16 cellular contexts compared by ENCODE assay signal in genomic region chr17:72187544-72187943, GRCh38.
DNase-seq lines count a peak whose midpoint lies in the region; FAIRE-seq and TF ChIP-seq lines count a peak whose summit lies in the region.
"Had no signal": no experiment of that assay in that cellular context is flagged by ENCODE, and none has a peak within 500 bp of the region (broad histone marks: within the 10 kb centered on the region; RNA-seq: fewer than 3 reads in every experiment).

No MANE protein-coding gene starts in this region.

- no peak overlapping the region for H3K4me3 ChIP-seq in adrenal gland
- no peak overlapping the region for H3K4me3 ChIP-seq in kidney (ENCODE audit: low read length in 2 of 2)
- no peak overlapping the region for H3K4me3 ChIP-seq in testis

- DNase-seq in NCI-H345 (lab: John Stamatoyannopoulos, UW) (peak; percentile 14), NCI-H345 treated with DMSO at 0.1 percent for 48 hours (lab: John Stamatoyannopoulos, UW; ENCODE audit: unreplicated experiment) (no peak), adrenal gland (peak in 5 of 7 donors; percentile 13 to 57 (median 27)), kidney (peak; percentile 78), testis (peak; percentile 43), SK-N-DZ (ENCODE audit: low spot score) (no peak), GM19240 (ENCODE audit: insufficient read length, low spot score) (no peak), RKO (ENCODE audit: low spot score) (no peak)
- DNase-seq: activated naive CD8-positive, alpha-beta T cell treated with anti-CD3 and anti-CD28 coated beads, Interleukin-2, amount 10 ng/mL, durations not matched to agents 7 days and 5 days; Calu3; erythroblast; H7; mammary epithelial cell; NCI-H187; stimulated activated CD4-positive, alpha-beta T cell treated with anti-CD3 and anti-CD28 coated beads, Interleukin-15, amount 100 ng/mL, for 24 hours had no signal

- no peak for TF ChIP-seq CTCF in adrenal gland (IDR thresholded peaks at IDR 0.05)
- TF ChIP-seq CTCF in kidney (IDR thresholded peaks at IDR 0.05; ENCODE audit: borderline replicate concordance, extremely low read depth, insufficient read depth), result no peak
- TF ChIP-seq CTCF in testis (IDR thresholded peaks at IDR 0.05), result no peak

- no peaks in the 10 kb centered on the region for H3K27me3 ChIP-seq in adrenal gland
- H3K27me3 ChIP-seq in testis, result no peaks in the 10 kb centered on the region

- H3K4me1 ChIP-seq in adrenal gland (replicated peaks in 1 of 2), result no peaks in the 10 kb centered on the region
- no peaks in the 10 kb centered on the region for H3K4me1 ChIP-seq in kidney (ENCODE audit: control insufficient read depth in 1 of 2, insufficient read depth in 1 of 2, low read depth in 1 of 2, low read length in 2 of 2)
- peaks cover 8% of the 10 kb centered on the region for H3K4me1 ChIP-seq in testis

- 48 to 67% (median 52%) methylated on average over 5 to 8 of the region's 8 CpGs for WGBS in adrenal gland, 4 donors
- WGBS in testis, 2 donors, result 32 to 44% methylated on average over 8 of the region's 8 CpGs

- H3K27ac ChIP-seq in adrenal gland, result no peak overlapping the region
- H3K27ac ChIP-seq in kidney (ENCODE audit: low read depth in 2 of 2, low read length in 2 of 2), result no peak overlapping the region
- H3K27ac ChIP-seq in testis, result no peak overlapping the region

- H3K9ac ChIP-seq in kidney (ENCODE audit: low read length in 2 of 2), result no peak overlapping the region

- no peaks in the 10 kb centered on the region for H3K36me3 ChIP-seq in adrenal gland (replicated peaks in 1 of 2)
- H3K36me3 ChIP-seq in kidney (ENCODE audit: control insufficient read depth in 1 of 2, insufficient read depth in 2 of 2, low read length in 2 of 2), result no peaks in the 10 kb centered on the region
- no peaks in the 10 kb centered on the region for H3K36me3 ChIP-seq in testis (ENCODE audit: low read depth, missing control alignments)

- FAIRE-seq in kidney (lab: Jason Lieb, UNC), result no peak
- FAIRE-seq: colon had no signal

- H3K9me3 ChIP-seq in adrenal gland (replicated peaks in 1 of 3) (no peaks in the 10 kb centered on the region), kidney (ENCODE audit: control insufficient read depth in 1 of 2, low read length in 2 of 2) (no peaks in the 10 kb centered on the region), testis (no peaks in the 10 kb centered on the region)

- no peak for TF ChIP-seq POLR2A in adrenal gland (IDR thresholded peaks at IDR 0.05)
- TF ChIP-seq POLR2A in testis (IDR thresholded peaks at IDR 0.05), result no peak

- intact Hi-C loops in adrenal gland (cut with DNase I) (no loop called here), kidney (cut with DNase I) (no loop called here), testis (cut with DNase I; ENCODE audit: low total_unique reads) (no loop called here)

Comparison
In these comparisons a context has a peak if more than half of its experiments do, and no peak if none do; other contexts are left out.
1. DNase-seq: peak in NCI-H345 (single experiment), adrenal gland (5 of 7), kidney (single experiment) and testis (single experiment); none in NCI-H345 treated with DMSO at 0.1 percent for 48 hours (single experiment), SK-N-DZ (single experiment), GM19240 (single experiment) and RKO (single experiment).